8 cellular contexts compared by ENCODE assay signal in genomic region chr9:79623799-79624721, GRCh38. TPM values are rescaled to one million over a fixed set of nuclear protein-coding genes. Genes with fewer than 3 reads are reported as not detected.
DNase-seq lines count a peak whose midpoint lies in the region; ATAC-seq and TF ChIP-seq lines count a peak whose summit lies in the region.

No MANE protein-coding gene starts in this region.

- no peaks in the 10 kb centered on the region for H3K36me3 ChIP-seq in prostate gland

- no peak overlapping the region for H3K27ac ChIP-seq in prostate gland

- peak; percentile 96 for ATAC-seq in GM18498 (IDR thresholded peaks at IDR 0.05; ENCODE audit: unreplicated experiment)
- ATAC-seq in GM21529 (IDR thresholded peaks at IDR 0.05; ENCODE audit: unreplicated experiment): peak; percentile 91
- ATAC-seq in Right ventricle myocardium inferior: peak; percentile 82

- intact Hi-C loops in Right ventricle myocardium inferior (cut with DNase I) (loop anchor here (5.0 kb wide), 1 partner anchor 52 kb away; the partner anchor contains the start of gene TLE4), prostate gland (cut with DNase I) (no loop called here)

- TF ChIP-seq CTCF in prostate gland (IDR thresholded peaks at IDR 0.05): no peak

- no peaks in the 10 kb centered on the region for H3K27me3 ChIP-seq in prostate gland (replicated peaks; ENCODE audit: insufficient read depth)

- DNase-seq in HPDE6-E6E7 (ENCODE audit: extremely low spot score): peak; percentile 84
- peak; percentile 4 for DNase-seq in activated CD4-positive, alpha-beta T cell treated with anti-CD3 and anti-CD28 coated beads, Interleukin-2, amount 50 U/mL, for 4 hours
- no peak for DNase-seq in Right ventricle myocardium inferior (ENCODE audit: missing footprints)
- DNase-seq in stimulated activated CD4-positive, alpha-beta T cell treated with anti-CD3 and anti-CD28 coated beads, Interleukin-1b, Interleukin-23, amount 100 ng/mL, for 48 hours: peak; percentile 8
- DNase-seq in prostate gland (ENCODE audit: low spot score): no peak
- DNase-seq in HUDEP-2 (lab: John Stamatoyannopoulos, UW; ENCODE audit: unreplicated experiment in 76 of 76): no peak

- H3K9me3 ChIP-seq in prostate gland: no peaks in the 10 kb centered on the region

- no peak for TF ChIP-seq POLR2A in prostate gland (IDR thresholded peaks at IDR 0.05)

- 61% methylated on average over 6 of the region's 6 CpGs for WGBS in prostate gland

- H3K4me3 ChIP-seq in prostate gland: no peak overlapping the region

- H3K4me1 ChIP-seq in prostate gland (replicated peaks): no peaks in the 10 kb centered on the region

RNA-seq across cellular contexts. Expression of gene TLE4, which starts 52.3 kb away (rescaled TPM):
- total RNA-seq in Right ventricle myocardium inferior: 12.1 TPM
- total RNA-seq in prostate gland: 100 to 1,000 TPM in 1 of 2 donors, 1 to 10 TPM in 1; 9.7 to 130 TPM

Comparison
In these comparisons a context has a peak if more than half of its experiments do, and no peak if none do; other contexts are left out.
1. DNase-seq: peak in HPDE6-E6E7 (single experiment), activated CD4-positive, alpha-beta T cell treated with anti-CD3 and anti-CD28 coated beads, Interleukin-2, amount 50 U/mL, for 4 hours (2 of 2) and stimulated activated CD4-positive, alpha-beta T cell treated with anti-CD3 and anti-CD28 coated beads, Interleukin-1b, Interleukin-23, amount 100 ng/mL, for 48 hours (single experiment); none in Right ventricle myocardium inferior (single experiment), prostate gland (single experiment) and HUDEP-2 (0 of 76).
2. Peak in every context shown above with its lines, with median percentiles within 50 percentile points of each other: ATAC-seq.